8 cellular contexts compared by ENCODE assay signal in genomic region chr10:117175215-117175900, GRCh38. TPM values are rescaled to one million over a fixed set of nuclear protein-coding genes. Genes with fewer than 3 reads are reported as not detected.
DNase-seq lines count a peak whose midpoint lies in the region; ATAC-seq and TF ChIP-seq lines count a peak whose summit lies in the region.

No MANE protein-coding gene starts in this region.

- peaks cover 46% of the 10 kb centered on the region for H3K27me3 Mint-ChIP-seq in activated CD8-positive, alpha-beta memory T cell treated with anti-CD3 and anti-CD28 coated beads, Interleukin-2, amount 10 ng/mL, durations not matched to agents 7 days and 5 days
- H3K27me3 Mint-ChIP-seq in chondrocyte (ENCODE audit: low read depth) = peaks cover 61% of the 10 kb centered on the region

- 1 to 2% methylated on average over 45 to 46 of the region's 46 CpGs for whole genome bisulfite sequencing in lung, 2 donors

- CTCF ChIA-PET in activated CD8-positive, alpha-beta memory T cell treated with anti-CD3 and anti-CD28 coated beads, Interleukin-2, amount 10 ng/mL, durations not matched to agents 7 days and 5 days (lab: Charles Lee) = interaction anchor here (0.6 to 4.9 kb wide), 27 partner anchors 9 to 493 kb away, joined by 3 to 79 read pairs (median 4); partner anchors contain the start of gene ENO4

- H3K36me3 ChIP-seq in lung (ENCODE audit: control insufficient read depth in 2 of 2, insufficient read depth in 2 of 2, low read length in 2 of 2) (no peaks in the 10 kb centered on the region), thoracic aorta (no peaks in the 10 kb centered on the region)

- peak overlapping the region; percentile 76 for H3K4me3 Mint-ChIP-seq in activated CD8-positive, alpha-beta memory T cell treated with anti-CD3 and anti-CD28 coated beads, Interleukin-2, amount 10 ng/mL, durations not matched to agents 7 days and 5 days
- peak overlapping the region; percentile 70 for H3K4me3 Mint-ChIP-seq in chondrocyte (ENCODE audit: unreplicated experiment)

- H3K36me3 Mint-ChIP-seq in activated CD8-positive, alpha-beta memory T cell treated with anti-CD3 and anti-CD28 coated beads, Interleukin-2, amount 10 ng/mL, durations not matched to agents 7 days and 5 days = no peaks in the 10 kb centered on the region
- no peaks in the 10 kb centered on the region for H3K36me3 Mint-ChIP-seq in chondrocyte (ENCODE audit: low read depth)

- H3K4me3 ChIP-seq in lung (peak overlapping the region; percentile 15), thoracic aorta (peak overlapping the region; percentile 71)

- H3K9me3 Mint-ChIP-seq in activated CD8-positive, alpha-beta memory T cell treated with anti-CD3 and anti-CD28 coated beads, Interleukin-2, amount 10 ng/mL, durations not matched to agents 7 days and 5 days (ENCODE audit: low read depth) = no peaks in the 10 kb centered on the region
- no peaks in the 10 kb centered on the region for H3K9me3 Mint-ChIP-seq in chondrocyte (ENCODE audit: low read depth)

- peaks cover 17% of the 10 kb centered on the region for H3K4me1 Mint-ChIP-seq in activated CD8-positive, alpha-beta memory T cell treated with anti-CD3 and anti-CD28 coated beads, Interleukin-2, amount 10 ng/mL, durations not matched to agents 7 days and 5 days
- peaks cover 13% of the 10 kb centered on the region for H3K4me1 Mint-ChIP-seq in chondrocyte (ENCODE audit: low read depth)

- no peak overlapping the region for H3K27ac ChIP-seq in lung (ENCODE audit: low read depth in 1 of 2, low read length in 1 of 2)
- H3K27ac ChIP-seq in thoracic aorta = no peak overlapping the region

- H3K27me3 ChIP-seq in lung (ENCODE audit: control insufficient read depth, insufficient read depth) (no peaks in the 10 kb centered on the region), thoracic aorta (replicated peaks; ENCODE audit: insufficient read depth) (peaks cover 6% of the 10 kb centered on the region)

- H3K9me3 ChIP-seq in lung (ENCODE audit: control insufficient read depth in 2 of 2, insufficient read depth in 1 of 2, low read length in 1 of 2) (no peaks in the 10 kb centered on the region), thoracic aorta (no peaks in the 10 kb centered on the region)

- peak; percentile 47 for DNase-seq in activated CD8-positive, alpha-beta memory T cell treated with anti-CD3 and anti-CD28 coated beads, Interleukin-2, amount 10 ng/mL, durations not matched to agents 7 days and 5 days
- DNase-seq in activated CD8-positive, alpha-beta memory T cell treated with anti-CD3 and anti-CD28 coated beads, Interleukin-2, amount 50 U/mL, for 4 hours = no peak
- DNase-seq in NCI-H526 treated with DMSO at 0.1 percent for 48 hours (lab: John Stamatoyannopoulos, UW) (peak; percentile 53), chondrocyte (ENCODE audit: low spot score) (peak; percentile 92), lung (ENCODE audit: low spot score) (peak; percentile 33), thoracic aorta (ENCODE audit: low spot score) (no peak), NCI-H2107 treated with DMSO at 0.1 percent for 48 hours (lab: John Stamatoyannopoulos, UW; ENCODE audit: unreplicated experiment) (no peak)

- peaks cover 0 to 5% of the 10 kb centered on the region in 2 donors for H3K4me1 ChIP-seq in lung (ENCODE audit: control insufficient read depth in 2 of 2, insufficient read depth in 2 of 2, low read length in 2 of 2)
- peaks cover 7 to 8% of the 10 kb centered on the region in 2 donors for H3K4me1 ChIP-seq in thoracic aorta (ENCODE audit: control insufficient read depth in 1 of 2, low read depth in 2 of 2)

- peak; percentile 58 for TF ChIP-seq CTCF in chondrocyte (IDR thresholded peaks at IDR 0.05)
- TF ChIP-seq CTCF in lung (IDR thresholded peaks at IDR 0.05; ENCODE audit: control extremely low read depth, extremely low read depth) = no peak
- TF ChIP-seq CTCF in thoracic aorta (IDR thresholded peaks at IDR 0.05) = no peak

- ATAC-seq in activated CD8-positive, alpha-beta memory T cell treated with anti-CD3 and anti-CD28 coated beads, Interleukin-2, amount 10 ng/mL, durations not matched to agents 7 days and 5 days = peak; percentile 54
- ATAC-seq in HG02610 (IDR thresholded peaks at IDR 0.05; ENCODE audit: unreplicated experiment) (peak; percentile 25), lung (ENCODE audit: insufficient read depth, low FRiP score) (peak; percentile 49), thoracic aorta (ENCODE audit: insufficient number of reproducible peaks, low FRiP score, low read depth) (no peak)

- H3K27ac Mint-ChIP-seq in activated CD8-positive, alpha-beta memory T cell treated with anti-CD3 and anti-CD28 coated beads, Interleukin-2, amount 10 ng/mL, durations not matched to agents 7 days and 5 days = peak overlapping the region; percentile 76
- H3K27ac Mint-ChIP-seq in chondrocyte (ENCODE audit: unreplicated experiment) = no peak overlapping the region

RNA-seq across cellular contexts. Expression of gene KCNK18, which starts 21.9 kb away (rescaled TPM):
- not detected for total RNA-seq in activated CD8-positive, alpha-beta memory T cell treated with anti-CD3 and anti-CD28 coated beads, Interleukin-2, amount 10 ng/mL, durations not matched to agents 7 days and 5 days
- total RNA-seq in chondrocyte (not detected in 3 replicates), lung (not detected), thoracic aorta (not detected)
- not detected for polyA plus RNA-seq in lung

RNA-seq across cellular contexts. Expression of gene VAX1, which starts 37.3 kb away (rescaled TPM):
- total RNA-seq in activated CD8-positive, alpha-beta memory T cell treated with anti-CD3 and anti-CD28 coated beads, Interleukin-2, amount 10 ng/mL, durations not matched to agents 7 days and 5 days = not detected
- total RNA-seq in chondrocyte (5.2 TPM in 1 of 3 replicates, not detected in the others), lung (not detected), thoracic aorta (not detected)
- not detected for polyA plus RNA-seq in lung

Comparison
In these comparisons a context has a peak if more than half of its experiments do, and no peak if none do; other contexts are left out.
1. DNase-seq: peak in activated CD8-positive, alpha-beta memory T cell treated with anti-CD3 and anti-CD28 coated beads, Interleukin-2, amount 10 ng/mL, durations not matched to agents 7 days and 5 days (single experiment), NCI-H526 treated with DMSO at 0.1 percent for 48 hours (single experiment), chondrocyte (single experiment) and lung (single experiment); none in activated CD8-positive, alpha-beta memory T cell treated with anti-CD3 and anti-CD28 coated beads, Interleukin-2, amount 50 U/mL, for 4 hours (single experiment), thoracic aorta (single experiment) and NCI-H2107 treated with DMSO at 0.1 percent for 48 hours (single experiment).